In the genomic region with DNA sequence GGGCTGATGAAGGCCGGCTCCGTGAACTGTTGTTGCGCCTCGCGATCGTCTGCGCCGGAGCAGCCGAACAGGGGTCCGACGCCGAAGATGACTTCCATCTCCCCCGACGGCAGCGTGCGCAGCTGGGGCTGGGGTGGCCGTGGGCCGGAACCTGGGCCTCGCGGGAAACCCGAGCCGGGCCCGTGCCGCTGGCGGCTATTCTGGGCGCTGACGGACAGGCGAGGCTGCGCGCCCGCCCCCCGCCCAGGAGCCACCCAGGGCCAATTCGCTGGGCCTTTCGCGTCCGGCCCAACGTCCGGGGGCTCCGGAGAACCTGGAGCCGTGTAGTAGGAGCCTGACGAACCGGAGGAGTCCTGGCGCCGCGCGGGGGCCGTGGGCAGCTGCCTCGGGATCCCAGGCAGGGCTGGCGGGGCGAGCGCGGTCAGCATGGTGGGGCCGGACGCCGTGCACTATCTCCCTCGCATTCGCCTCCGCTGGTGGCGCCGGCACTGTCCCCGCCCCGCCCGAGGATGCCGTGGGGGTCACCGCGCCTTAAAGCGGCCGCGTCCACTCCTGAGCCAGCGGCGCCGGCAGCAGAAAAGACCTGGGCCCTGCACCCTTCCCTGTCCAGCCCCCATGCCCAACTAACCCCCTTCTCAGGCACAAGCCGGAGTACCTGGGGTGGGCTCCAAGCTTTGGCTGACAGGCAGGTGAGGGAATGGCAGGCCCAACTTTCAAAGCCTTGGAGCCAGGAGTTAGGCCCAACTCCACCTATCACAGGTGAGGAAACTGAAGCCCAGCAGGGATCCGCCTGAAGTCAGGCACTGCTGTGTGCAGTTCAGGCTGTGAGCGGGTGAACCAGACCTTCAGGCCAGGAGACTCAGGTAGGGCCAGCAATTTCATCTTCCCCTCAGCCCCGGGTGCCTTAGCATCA, we compare ENCODE assay signal across 9 cellular contexts. TPM values are rescaled to one million over a fixed set of nuclear protein-coding genes. Genes with fewer than 3 reads are reported as not detected.
DNase-seq lines count a peak whose midpoint lies in the region; ATAC-seq and TF ChIP-seq lines count a peak whose summit lies in the region.
"Had no signal": no experiment of that assay in that cellular context is flagged by ENCODE, and none has a peak within 500 bp of the region (broad histone marks: within the 10 kb centered on the region; RNA-seq: fewer than 3 reads in every experiment).

A gene with protein sequence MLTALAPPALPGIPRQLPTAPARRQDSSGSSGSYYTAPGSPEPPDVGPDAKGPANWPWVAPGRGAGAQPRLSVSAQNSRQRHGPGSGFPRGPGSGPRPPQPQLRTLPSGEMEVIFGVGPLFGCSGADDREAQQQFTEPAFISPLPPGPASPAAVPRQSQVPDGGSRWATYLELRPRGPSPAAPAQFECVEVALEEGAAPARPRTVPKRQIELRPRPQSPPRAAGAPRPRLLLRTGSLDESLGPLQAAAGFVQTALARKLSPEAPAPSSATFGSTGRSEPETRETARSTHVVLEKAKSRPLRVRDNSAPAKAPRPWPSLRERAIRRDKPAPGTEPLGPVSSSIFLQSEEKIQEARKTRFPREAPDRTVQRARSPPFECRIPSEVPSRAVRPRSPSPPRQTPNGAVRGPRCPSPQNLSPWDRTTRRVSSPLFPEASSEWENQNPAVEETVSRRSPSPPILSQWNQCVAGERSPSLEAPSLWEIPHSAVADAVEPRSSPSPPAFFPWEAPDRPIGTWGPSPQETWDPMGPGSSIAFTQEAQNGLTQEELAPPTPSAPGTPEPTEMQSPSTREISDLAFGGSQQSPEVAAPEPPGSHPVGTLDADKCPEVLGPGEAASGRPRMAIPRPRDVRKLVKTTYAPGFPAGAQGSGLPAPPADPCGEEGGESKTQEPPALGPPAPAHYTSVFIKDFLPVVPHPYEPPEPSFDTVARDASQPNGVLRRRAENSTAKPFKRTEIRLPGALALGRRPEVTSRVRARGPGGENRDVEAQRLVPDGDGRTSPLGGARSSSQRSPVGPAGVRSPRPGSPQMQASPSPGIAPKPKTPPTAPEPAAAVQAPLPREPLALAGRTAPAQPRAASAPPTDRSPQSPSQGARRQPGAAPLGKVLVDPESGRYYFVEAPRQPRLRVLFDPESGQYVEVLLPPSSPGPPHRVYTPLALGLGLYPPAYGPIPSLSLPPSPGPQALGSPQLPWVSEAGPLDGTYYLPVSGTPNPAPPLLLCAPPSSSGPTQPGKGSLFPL (minus strand): TSS at position 451 of the 913 bp plus-strand sequence. CDS start 23 bp downstream, at position 428.

- no peak within 1 kb of the TSS for H3K14ac ChIP-seq in trophoblast cell (ENCODE audit: low read length)

- peaks cover 26 to 46% (median 28%) of the 10 kb centered on the region in 3 donors for H3K4me1 Mint-ChIP-seq in CD8-positive, alpha-beta memory T cell

- POLR2A ChIA-PET in CD8-positive, alpha-beta memory T cell (lab: Charles Lee), result interaction anchor here (2.0 kb wide), 1 partner anchor 53 kb away, joined by 7 read pairs; no protein-coding TSS in a partner anchor

- 100% methylated on average over 2 of the region's 76 CpGs; no CpG with 5 or more reads in 1 of the 2 donors for WGBS in gastroesophageal sphincter (ENCODE audit: low coverage in 1 of 2), 2 donors
- no CpG with 5 or more reads among the region's 76 CpGs for WGBS in trophoblast cell (ENCODE audit: extremely low coverage, insufficient coverage, insufficient read length)

- peak within 1 kb of the TSS; percentile 43 for H4K12ac ChIP-seq in trophoblast cell (ENCODE audit: low read depth, low read length)

- intact Hi-C loops in posterior vena cava (cut with DNase I), result no loop called here

- peaks cover 12% of the 10 kb centered on the region for H3F3A ChIP-seq in SU-DHL-6 (ENCODE audit: insufficient read depth)

- peak within 1 kb of the TSS; percentile 55 for H2AK5ac ChIP-seq in trophoblast cell (ENCODE audit: low read length)

- H4K8ac ChIP-seq in trophoblast cell (ENCODE audit: low read depth, low read length), result peak within 1 kb of the TSS; percentile 45

- H3K4me2 ChIP-seq in SU-DHL-6 (ENCODE audit: low read depth, low read length, poor library complexity, severe bottlenecking) (peak within 1 kb of the TSS; percentile 88), trophoblast cell (ENCODE audit: low read length) (peak within 1 kb of the TSS; percentile 64)

- peaks cover 32% of the 10 kb centered on the region for H3K4me1 ChIP-seq in CD8-positive, alpha-beta memory T cell (ENCODE audit: insufficient read depth, low read length)
- H3K4me1 ChIP-seq in gastroesophageal sphincter (peaks cover 0 to 54% (median 26%) of the 10 kb centered on the region in 3 donors), trophoblast cell (ENCODE audit: control insufficient read depth in 1 of 2, insufficient read depth in 2 of 2, low read length in 2 of 2) (peaks cover 19 to 24% of the 10 kb centered on the region in 2 experiments)

- peaks cover 0 to 2% of the 10 kb centered on the region in 2 donors for H3K27me3 Mint-ChIP-seq in CD8-positive, alpha-beta memory T cell

- peak within 1 kb of the TSS; percentile 88 for H2AFZ ChIP-seq in SU-DHL-6 (ENCODE audit: low read depth, low read length, severe bottlenecking)
- H2AFZ ChIP-seq in trophoblast cell (ENCODE audit: insufficient read depth, low read length, poor library complexity), result peak within 1 kb of the TSS; percentile 10

- no peaks in the 10 kb centered on the region for H3K9me2 ChIP-seq in SU-DHL-6 (replicated peaks; ENCODE audit: insufficient read depth, low read length)

- H3K36me3 ChIP-seq in CD8-positive, alpha-beta memory T cell (ENCODE audit: insufficient read depth, low read length), result no peaks in the 10 kb centered on the region
- no peaks in the 10 kb centered on the region for H3K36me3 ChIP-seq in SU-DHL-6 (ENCODE audit: low read length)
- H3K36me3 ChIP-seq in gastroesophageal sphincter, result no peaks in the 10 kb centered on the region
- no peaks in the 10 kb centered on the region for H3K36me3 ChIP-seq in trophoblast cell (ENCODE audit: control insufficient read depth in 1 of 2, insufficient read depth in 2 of 2, low read length in 2 of 2)

- no peaks in the 10 kb centered on the region for H4K20me1 ChIP-seq in SU-DHL-6 (ENCODE audit: low read depth, low read length)

- H4K91ac ChIP-seq in trophoblast cell (ENCODE audit: low read depth, low read length), result no peak within 1 kb of the TSS

- H3K79me1 ChIP-seq in trophoblast cell (ENCODE audit: low read length), result no peaks in the 10 kb centered on the region

- CTCF ChIA-PET in CD8-positive, alpha-beta memory T cell (lab: Charles Lee), result interaction anchor here (0.8 to 5.4 kb wide), 2 partner anchors 7 to 11 kb away, joined by 3 to 38 read pairs; partner anchors contain the start of gene SPATA24

- TF ChIP-seq CTCF in SU-DHL-6 (IDR thresholded peaks at IDR 0.05; ENCODE audit: insufficient read depth, low read length, poor library complexity, severe bottlenecking), result no peak
- TF ChIP-seq CTCF in gastroesophageal sphincter (IDR thresholded peaks at IDR 0.05), result no peak

- H3K4me3 ChIP-seq in CD8-positive, alpha-beta memory T cell (ENCODE audit: low read length), result peak within 1 kb of the TSS; percentile 59
- H3K4me3 ChIP-seq in SU-DHL-6 (ENCODE audit: insufficient read depth, low read length, poor library complexity, severe bottlenecking) (peak within 1 kb of the TSS; percentile 59), gastroesophageal sphincter (peak within 1 kb of the TSS; percentile 49 to 63), trophoblast cell (ENCODE audit: low read depth, low read length) (peak within 1 kb of the TSS; percentile 20)

- H3K79me2 ChIP-seq in SU-DHL-6 (ENCODE audit: insufficient read depth, low read length), result peaks cover 22% of the 10 kb centered on the region
- peaks cover 5% of the 10 kb centered on the region for H3K79me2 ChIP-seq in trophoblast cell (ENCODE audit: control insufficient read depth, insufficient read depth, low read length, poor library complexity)

- H3K9me3 Mint-ChIP-seq in CD8-positive, alpha-beta memory T cell, result no peaks in the 10 kb centered on the region

- peak within 1 kb of the TSS in 1 of 8 donors; percentile 66 for H3K27ac Mint-ChIP-seq in CD8-positive, alpha-beta memory T cell

- H3K9me3 ChIP-seq in CD8-positive, alpha-beta memory T cell (ENCODE audit: low read length), result no peaks in the 10 kb centered on the region
- no peaks in the 10 kb centered on the region for H3K9me3 ChIP-seq in SU-DHL-6 (ENCODE audit: insufficient read depth, low read length)
- no peaks in the 10 kb centered on the region for H3K9me3 ChIP-seq in gastroesophageal sphincter
- H3K9me3 ChIP-seq in trophoblast cell (ENCODE audit: insufficient read depth, low read depth, low read length), result peaks cover 2% of the 10 kb centered on the region

- H3K36me3 Mint-ChIP-seq in CD8-positive, alpha-beta memory T cell, result peaks cover 0 to 4% (median 2%) of the 10 kb centered on the region in 3 donors

- H3K27ac ChIP-seq in CD8-positive, alpha-beta memory T cell (ENCODE audit: low read depth, low read length), result no peak within 1 kb of the TSS
- H3K27ac ChIP-seq in SU-DHL-6 (ENCODE audit: low read depth, low read length), result peak within 1 kb of the TSS; percentile 93
- H3K27ac ChIP-seq in gastroesophageal sphincter, result peak within 1 kb of the TSS; percentile 41 to 85 (median 82)
- no peak within 1 kb of the TSS for H3K27ac ChIP-seq in trophoblast cell (ENCODE audit: low read depth, low read length)

- TF ChIP-seq EP300 in gastroesophageal sphincter (IDR thresholded peaks at IDR 0.05), result no peak

- H2BK12ac ChIP-seq in trophoblast cell (ENCODE audit: low read length), result peak within 1 kb of the TSS; percentile 18

- ATAC-seq in gastroesophageal sphincter, result peak; percentile 63
- ATAC-seq in GM19455 (IDR thresholded peaks at IDR 0.05; ENCODE audit: unreplicated experiment), result no peak

- H3K4me3 Mint-ChIP-seq in CD8-positive, alpha-beta memory T cell, result peak within 1 kb of the TSS; percentile 61 to 95 (median 88)

- no peaks in the 10 kb centered on the region for H3K27me3 ChIP-seq in CD8-positive, alpha-beta memory T cell (ENCODE audit: insufficient read depth, low read length, poor library complexity, severe bottlenecking)
- H3K27me3 ChIP-seq in SU-DHL-6 (ENCODE audit: low read length) (no peaks in the 10 kb centered on the region), gastroesophageal sphincter (peaks cover 35% of the 10 kb centered on the region), trophoblast cell (ENCODE audit: insufficient read depth, low read length) (peaks cover 32% of the 10 kb centered on the region)

- peak in 1 of 2 donors; percentile 6 for TF ChIP-seq POLR2A in gastroesophageal sphincter (IDR thresholded peaks at IDR 0.05)

- H3K18ac ChIP-seq in trophoblast cell (ENCODE audit: low read length), result peak within 1 kb of the TSS; percentile 27

- H3K9ac ChIP-seq in SU-DHL-6 (ENCODE audit: low read length) (peak within 1 kb of the TSS; percentile 77), trophoblast cell (ENCODE audit: low read length) (no peak within 1 kb of the TSS)

- H3K23ac ChIP-seq in trophoblast cell (ENCODE audit: low read length), result no peak within 1 kb of the TSS

- H2BK120ac ChIP-seq in trophoblast cell (ENCODE audit: insufficient read depth, low read length, poor library complexity), result no peak within 1 kb of the TSS

- H2BK5ac ChIP-seq in trophoblast cell (ENCODE audit: low read depth, low read length, poor library complexity), result no peak within 1 kb of the TSS

- DNase-seq in CD8-positive, alpha-beta memory T cell, result no peak
- DNase-seq in trophoblast cell (no peak), NCI-H526 (lab: John Stamatoyannopoulos, UW) (no peak), posterior vena cava (ENCODE audit: low spot score) (no peak), GM19240 (ENCODE audit: insufficient read length, low spot score) (no peak)
- DNase-seq: NCI-H1694 had no signal

- no peak within 1 kb of the TSS for H3K4ac ChIP-seq in trophoblast cell (ENCODE audit: low read depth, low read length)

RNA-seq across cellular contexts. Expression of the gene that starts here (rescaled TPM):
- total RNA-seq in CD8-positive, alpha-beta memory T cell, result 1 to 10 TPM; 6.7 to 7.2 TPM
- 0.72 TPM for polyA plus RNA-seq in CD8-positive, alpha-beta memory T cell
- total RNA-seq in gastroesophageal sphincter (1 to 10 TPM; 1.2 to 9.1 (median 4.1) TPM), posterior vena cava (1 to 10 TPM; 4.4 to 8.9 TPM)
- polyA plus RNA-seq in trophoblast cell (2013), result 2.4 and 2.7 TPM in 2 replicates

Comparison
In these comparisons a context has a peak if more than half of its experiments do, and no peak if none do; other contexts are left out.
1. H3K27ac ChIP-seq: peak in SU-DHL-6 (single experiment) and gastroesophageal sphincter (4 of 4); none in CD8-positive, alpha-beta memory T cell (single experiment) and trophoblast cell (single experiment).
2. Peak in every context shown above with its lines, with median percentiles within 50 percentile points of each other: H3K4me3 ChIP-seq.